In genomic region chr10:59175538-59176240, GRCh38 we compare ENCODE assay signal across 9 cellular contexts. TPM values are rescaled to one million over a fixed set of nuclear protein-coding genes. Genes with fewer than 3 reads are reported as not detected.
DNase-seq lines count a peak whose midpoint lies in the region; ATAC-seq, FAIRE-seq and TF ChIP-seq lines count a peak whose summit lies in the region.
"Had no signal": no experiment of that assay in that cellular context is flagged by ENCODE, and none has a peak within 500 bp of the region (broad histone marks: within the 10 kb centered on the region; RNA-seq: fewer than 3 reads in every experiment).

No MANE protein-coding gene starts in this region.

- H3K79me2 ChIP-seq in OCI-LY7 (ENCODE audit: insufficient read depth, low read depth, low read length), result no peaks in the 10 kb centered on the region

- no peak for FAIRE-seq in urothelium cell line (lab: Jason Lieb, UNC)
- FAIRE-seq: endothelial cell of umbilical vein had no signal

- TF ChIP-seq CTCF in cardiac muscle cell (IDR thresholded peaks at IDR 0.05; ENCODE audit: low read depth, low read length) (no peak), OCI-LY7 (conservative IDR thresholded peaks at IDR 0.05; ENCODE audit: low read length) (no peak)

- no peak overlapping the region for H3K27ac ChIP-seq in cardiac muscle cell
- peak overlapping the region; percentile 93 for H3K27ac ChIP-seq in caudate nucleus (ENCODE audit: low read depth, low read length)
- H3K27ac ChIP-seq in mesodermal cell (ENCODE audit: low read depth, low read length, severe bottlenecking), result no peak overlapping the region
- no peak overlapping the region for H3K27ac ChIP-seq in aorta (ENCODE audit: low read depth in 1 of 2, low read length in 2 of 2)
- H3K27ac ChIP-seq in OCI-LY7 (ENCODE audit: low read depth, low read length, poor library complexity, severe bottlenecking), result no peak overlapping the region

- WGBS in mesodermal cell (ENCODE audit: insufficient coverage in 2 of 2), 2 experiments, result 15 to 20% methylated on average over 18 to 21 of the region's 26 CpGs
- WGBS in aorta, 2 donors, result 17% methylated on average over 26 of the region's 26 CpGs

- H2AFZ ChIP-seq in OCI-LY7 (ENCODE audit: low read length), result no peak overlapping the region

- peak in 1 of 2 donors; percentile 12 for DNase-seq in cardiac muscle cell (ENCODE audit: low read depth in 1 of 2, low spot score in 1 of 2)
- DNase-seq in cardiac septum (ENCODE audit: low spot score), result no peak
- DNase-seq in caudate nucleus (lab: John Stamatoyannopoulos, UW), result peak in 51 of 61 donors; percentile 14 to 79 (median 52)
- peak in 1 of 2 donors; percentile 54 for DNase-seq in aorta
- no peak for DNase-seq in OCI-LY7 (ENCODE audit: low spot score)
- DNase-seq in urothelium cell line (ENCODE audit: low spot score), result no peak

- H3K4me1 ChIP-seq in cardiac muscle cell (ENCODE audit: low read depth) (peaks cover 13% of the 10 kb centered on the region), mesodermal cell (ENCODE audit: control insufficient read depth, insufficient read depth, low read length, poor library complexity, severe bottlenecking) (no peaks in the 10 kb centered on the region), aorta (ENCODE audit: control insufficient read depth in 1 of 2, insufficient read depth in 2 of 2, low read length in 2 of 2) (peaks cover 0 to 1% of the 10 kb centered on the region in 2 donors), OCI-LY7 (ENCODE audit: insufficient read depth, low read length, poor library complexity, severe bottlenecking) (no peaks in the 10 kb centered on the region)

- CTCF ChIA-PET in OCI-LY7 (lab: Charles Lee; ENCODE audit: unreplicated experiment), result no interaction called here

- H3K4me2 ChIP-seq in OCI-LY7 (ENCODE audit: low read length), result no peak overlapping the region

- H3K9me3 ChIP-seq in cardiac muscle cell (ENCODE audit: low read depth), result no peaks in the 10 kb centered on the region
- no peaks in the 10 kb centered on the region for H3K9me3 ChIP-seq in mesodermal cell (ENCODE audit: control insufficient read depth, low read length)
- H3K9me3 ChIP-seq in aorta (ENCODE audit: control insufficient read depth, low read length), result no peaks in the 10 kb centered on the region
- no peaks in the 10 kb centered on the region for H3K9me3 ChIP-seq in OCI-LY7 (ENCODE audit: low read length)

- intact Hi-C loops in cardiac septum (cut with DNase I) (no loop called here), aorta (cut with DNase I) (loop anchor here (5.0 to 10.0 kb wide), 3 partner anchors 98 to 391 kb away; no protein-coding TSS in a partner anchor), OCI-LY7 (cut with micrococcal nuclease; ENCODE audit: unreplicated experiment) (no loop called here)

- H4K20me1 ChIP-seq in OCI-LY7 (ENCODE audit: insufficient read depth, low read length), result no peaks in the 10 kb centered on the region

- H3K27me3 ChIP-seq in cardiac muscle cell, result peaks cover 78% of the 10 kb centered on the region
- H3K27me3 ChIP-seq in aorta (ENCODE audit: control insufficient read depth in 1 of 2, insufficient read depth in 2 of 2, low read length in 1 of 2), result no peaks in the 10 kb centered on the region

- H3K36me3 ChIP-seq in cardiac muscle cell (no peaks in the 10 kb centered on the region), mesodermal cell (ENCODE audit: control insufficient read depth, insufficient read depth, low read length) (no peaks in the 10 kb centered on the region), aorta (ENCODE audit: control insufficient read depth in 1 of 2, insufficient read depth in 2 of 2, low read length in 1 of 2) (no peaks in the 10 kb centered on the region), OCI-LY7 (ENCODE audit: insufficient read depth, low read length) (no peaks in the 10 kb centered on the region)

- peak; percentile 11 for ATAC-seq in aorta (ENCODE audit: low FRiP score)
- ATAC-seq in HG03135 (IDR thresholded peaks at IDR 0.05; ENCODE audit: unreplicated experiment), result no peak

- POLR2A ChIA-PET in OCI-LY7 (lab: Charles Lee), result interaction anchor here (0.6 to 0.9 kb wide), 3 partner anchors 103 to 284 kb away, joined by 3 to 4 read pairs (median 3); no protein-coding TSS in a partner anchor

- no TSS peak for BruUV-seq in OCI-LY7 (replicated peaks; lab: Mats Ljungman, UMichigan)

- H3K4me3 ChIP-seq in cardiac muscle cell (peak overlapping the region; percentile 55), mesodermal cell (ENCODE audit: extremely low read depth, insufficient read depth, low read length, poor library complexity, severe bottlenecking) (peak overlapping the region; percentile 33), aorta (ENCODE audit: low read length in 2 of 2) (peak overlapping the region in 1 of 2 donors; percentile 49), OCI-LY7 (ENCODE audit: low read depth, low read length, poor library complexity, severe bottlenecking) (no peak overlapping the region)

- H3K9me2 ChIP-seq in OCI-LY7 (ENCODE audit: insufficient read depth, low read length), result no peaks in the 10 kb centered on the region

RNA-seq across cellular contexts. Expression of gene PHYHIPL, which starts 0.8 kb away (rescaled TPM):
- total RNA-seq in cardiac muscle cell (0.21 TPM in 1 of 2 replicates, not detected in the other), cardiac septum (0.19 TPM), aorta (under 1 TPM; 0.19 to 0.54 TPM), OCI-LY7 (2022) (not detected in 2 replicates)
- polyA plus RNA-seq in cardiac muscle cell (0.81 and 1.1 TPM in 2 replicates), aorta (1 to 10 TPM in 1 of 2 donors, under 1 TPM in 1; 0.54 to 2.3 TPM)
- polyA plus RNA-seq in mesodermal cell (2013, experiment 1 of 2), result 3.4 TPM
- polyA plus RNA-seq in mesodermal cell (2013, experiment 2 of 2), result 1.5 TPM
- not detected in 2 replicates for total RNA-seq in OCI-LY7 (2014; rRNA removed; shearing (Covaris generic))
- total RNA-seq: endothelial cell of umbilical vein had no signal
- polyA plus RNA-seq: endothelial cell of umbilical vein had no signal

Comparison
In these comparisons a context has a peak if more than half of its experiments do, and no peak if none do; other contexts are left out.
1. DNase-seq: peak in caudate nucleus (51 of 61); none in cardiac septum (single experiment), OCI-LY7 (single experiment) and urothelium cell line (single experiment).
2. intact Hi-C loops: an anchor here in aorta (5.0 to 10.0 kb wide); none called in cardiac septum and OCI-LY7.